11 cellular contexts compared by ENCODE assay signal in the genomic region with DNA sequence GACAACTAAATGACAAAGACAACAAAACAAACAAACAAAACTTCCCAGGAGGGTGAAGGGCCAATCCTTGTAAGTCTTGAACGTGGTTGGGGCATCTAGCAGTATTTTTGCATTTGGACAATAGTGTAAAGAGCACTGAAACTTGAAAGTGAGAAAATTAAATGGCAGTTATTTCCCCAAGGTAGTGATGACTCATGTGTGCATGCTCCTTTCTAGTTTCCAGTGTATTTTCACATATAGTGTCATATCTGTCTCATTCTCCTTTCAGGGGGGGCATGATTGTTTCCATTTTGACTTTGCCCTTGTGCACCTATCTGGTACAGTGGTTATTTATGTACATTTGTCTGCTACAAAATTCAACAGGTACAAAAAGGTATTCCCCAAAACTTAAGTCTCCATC. TPM values are rescaled to one million over a fixed set of nuclear protein-coding genes. Genes with fewer than 3 reads are reported as not detected.
DNase-seq lines count a peak whose midpoint lies in the region; ATAC-seq and TF ChIP-seq lines count a peak whose summit lies in the region.
"Had no signal": no experiment of that assay in that cellular context is flagged by ENCODE, and none has a peak within 500 bp of the region (broad histone marks: within the 10 kb centered on the region; RNA-seq: fewer than 3 reads in every experiment).

No MANE protein-coding gene starts in this region.

- no peak overlapping the region for H4K8ac ChIP-seq in mesendoderm (ENCODE audit: low read depth, low read length)

- peaks cover 4% of the 10 kb centered on the region for H3K79me2 ChIP-seq in mesendoderm (ENCODE audit: control insufficient read depth, insufficient read depth, low read length)

- no peak overlapping the region for H3K4me2 ChIP-seq in mesendoderm (ENCODE audit: low read length)

- no peak overlapping the region for H2BK5ac ChIP-seq in mesendoderm (ENCODE audit: low read length)

- H3K9me3 ChIP-seq in Peyer's patch: no peaks in the 10 kb centered on the region

- no peak overlapping the region for H3K27ac ChIP-seq in Peyer's patch
- no peak overlapping the region for H3K27ac ChIP-seq in mesendoderm (ENCODE audit: low read depth, low read length)

- TF ChIP-seq CTCF in Peyer's patch (IDR thresholded peaks at IDR 0.05): no peak

- H2BK15ac ChIP-seq in mesendoderm (replicated peaks; ENCODE audit: low read depth): no peak overlapping the region

- H3K27ac Mint-ChIP-seq in natural killer cell treated with Interleukin-12 subunit alpha and Interleukin-12 subunit beta and Interleukin-15 and Interleukin-18, amount 100 ng/mL, for 72 hours: peak overlapping the region; percentile 45 to 62

- intact Hi-C loops in Right ventricle myocardium superior (cut with DNase I): no loop called here

- H3K36me3 ChIP-seq in Peyer's patch (no peaks in the 10 kb centered on the region), mesendoderm (ENCODE audit: control insufficient read depth, insufficient read depth, low read length) (no peaks in the 10 kb centered on the region)

- H3K4me3 ChIP-seq in Peyer's patch (no peak overlapping the region), mesendoderm (ENCODE audit: low read length) (no peak overlapping the region)
- H3K4me3 ChIP-seq: lung had no signal

- no peak overlapping the region for H3K9ac ChIP-seq in mesendoderm (ENCODE audit: low read length)

- no peak overlapping the region for H3K56ac ChIP-seq in mesendoderm (ENCODE audit: low read length)

- H2BK120ac ChIP-seq in mesendoderm (ENCODE audit: low read depth, low read length): no peak overlapping the region

- peak overlapping the region; percentile 60 for H3K4me3 Mint-ChIP-seq in natural killer cell treated with Interleukin-12 subunit alpha and Interleukin-12 subunit beta and Interleukin-15 and Interleukin-18, amount 100 ng/mL, for 72 hours

- H3K4me1 ChIP-seq in Peyer's patch (peaks cover 0 to 9% (median 0%) of the 10 kb centered on the region in 4 donors), mesendoderm (ENCODE audit: control insufficient read depth, low read depth, low read length) (peaks cover 5% of the 10 kb centered on the region)

- ATAC-seq in GM21576 (IDR thresholded peaks at IDR 0.05; ENCODE audit: unreplicated experiment) (peak; percentile 86), HG03280 (IDR thresholded peaks at IDR 0.05; ENCODE audit: unreplicated experiment) (peak; percentile 81), Right ventricle myocardium superior (ENCODE audit: poor library complexity) (no peak)
- peak; percentile 66 to 82 for ATAC-seq in natural killer cell treated with Interleukin-12 subunit alpha and Interleukin-12 subunit beta and Interleukin-15 and Interleukin-18, amount 100 ng/mL, for 72 hours

- H3K36me3 Mint-ChIP-seq in natural killer cell treated with Interleukin-12 subunit alpha and Interleukin-12 subunit beta and Interleukin-15 and Interleukin-18, amount 100 ng/mL, for 72 hours: peaks cover 19% of the 10 kb centered on the region

- H2AK5ac ChIP-seq in mesendoderm (ENCODE audit: low read length): no peak overlapping the region

- H3K18ac ChIP-seq in mesendoderm (ENCODE audit: low read length): no peak overlapping the region

- H3K4me1 Mint-ChIP-seq in natural killer cell treated with Interleukin-12 subunit alpha and Interleukin-12 subunit beta and Interleukin-15 and Interleukin-18, amount 100 ng/mL, for 72 hours (ENCODE audit: low read depth in 2 of 2): peaks cover 37 to 40% of the 10 kb centered on the region in 2 donors

- WGBS in mesendoderm (ENCODE audit: extremely low coverage, insufficient coverage, low lambda C conversion rate): no CpG with 5 or more reads among the region's 1 CpG

- H3K9me3 Mint-ChIP-seq in natural killer cell treated with Interleukin-12 subunit alpha and Interleukin-12 subunit beta and Interleukin-15 and Interleukin-18, amount 100 ng/mL, for 72 hours: no peaks in the 10 kb centered on the region

- no peaks in the 10 kb centered on the region for H3K27me3 Mint-ChIP-seq in natural killer cell treated with Interleukin-12 subunit alpha and Interleukin-12 subunit beta and Interleukin-15 and Interleukin-18, amount 100 ng/mL, for 72 hours

- peaks cover 11% of the 10 kb centered on the region for H3K79me1 ChIP-seq in mesendoderm (ENCODE audit: low read length)

- H4K5ac ChIP-seq in mesendoderm (ENCODE audit: low read length): no peak overlapping the region

- DNase-seq in activated CD4-positive, alpha-beta T cell treated with anti-CD3 and anti-CD28 coated beads for 48 hours: peak; percentile 6
- DNase-seq in activated CD4-positive, alpha-beta T cell treated with anti-CD3 and anti-CD28 coated beads for 1 hour: no peak
- DNase-seq in natural killer cell treated with Interleukin-12 subunit alpha and Interleukin-12 subunit beta and Interleukin-15 and Interleukin-18, amount 100 ng/mL, for 72 hours (ENCODE audit: low spot score): no peak
- DNase-seq in Peyer's patch (no peak), mesendoderm (no peak), Right ventricle myocardium superior (no peak)
- DNase-seq: anterior cingulate cortex, NCI-H526 had no signal

- no peak for TF ChIP-seq POLR2A in Peyer's patch (IDR thresholded peaks at IDR 0.05)

- H3K4ac ChIP-seq in mesendoderm (ENCODE audit: low read depth, low read length): no peak overlapping the region

- H3K27me3 ChIP-seq in Peyer's patch: no peaks in the 10 kb centered on the region
- no peaks in the 10 kb centered on the region for H3K27me3 ChIP-seq in mesendoderm (ENCODE audit: insufficient read depth, low read length, poor library complexity)

- H3K23ac ChIP-seq in mesendoderm (ENCODE audit: low read length): no peak overlapping the region

RNA-seq across cellular contexts. Expression of gene CERS6, which starts 39.5 kb away (rescaled TPM):
- 10 to 100 TPM; 17.8 to 19.5 TPM for total RNA-seq in natural killer cell treated with Interleukin-12 subunit alpha and Interleukin-12 subunit beta and Interleukin-15 and Interleukin-18, amount 100 ng/mL, for 72 hours
- total RNA-seq in Peyer's patch: 100 to 1,000 TPM in 1 of 4 donors, 10 to 100 TPM in 3; 28.1 to 110 (median 96.7) TPM
- 19.8 TPM for polyA plus RNA-seq in mesendoderm (2013, experiment 1 of 2)
- polyA plus RNA-seq in mesendoderm (2013, experiment 2 of 2): 19.5 TPM
- total RNA-seq in Right ventricle myocardium superior: 66.7 TPM
